In the genomic region with DNA sequence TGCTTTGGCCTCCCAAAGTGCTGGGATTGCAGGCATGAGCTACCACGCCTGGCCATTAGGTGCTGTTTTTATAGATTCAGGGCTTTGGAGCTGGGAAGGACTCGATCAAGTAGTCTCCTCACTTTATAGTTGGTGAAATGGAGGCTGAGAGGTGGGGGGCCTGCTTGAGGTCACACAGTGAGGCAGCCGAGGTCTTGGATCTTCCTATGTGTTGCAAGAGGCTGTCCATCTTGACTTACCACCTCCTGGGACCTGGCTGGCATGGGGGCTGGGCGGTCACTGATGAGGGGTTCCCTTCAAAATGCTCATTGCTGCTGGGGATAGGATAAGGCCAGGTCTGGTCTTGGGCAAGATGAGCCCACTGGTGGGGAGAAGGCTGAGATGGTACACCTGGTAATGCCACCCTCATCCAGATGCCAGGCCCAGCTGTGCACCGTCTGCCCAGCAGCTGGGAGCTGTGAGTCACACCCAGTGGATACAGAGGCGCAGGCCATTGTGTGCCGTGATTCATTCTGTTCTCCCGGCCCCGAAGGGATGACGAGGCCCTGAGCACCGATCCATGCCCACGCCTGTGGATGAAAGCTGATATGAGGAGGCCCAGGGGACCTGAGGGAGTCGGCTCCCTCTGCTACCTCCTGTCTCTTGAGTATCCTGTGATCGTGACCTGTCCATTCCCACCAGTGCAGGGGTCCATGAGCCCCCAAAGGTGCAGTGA, we compare ENCODE assay signal across 8 cellular contexts. TPM values are rescaled to one million over a fixed set of nuclear protein-coding genes. Genes with fewer than 3 reads are reported as not detected.
DNase-seq lines count a peak whose midpoint lies in the region; ATAC-seq lines count a peak whose summit lies in the region.

No MANE protein-coding gene starts in this region.

- H3K27me3 Mint-ChIP-seq in immature natural killer cell (ENCODE audit: low read depth in 3 of 3): peaks cover 0 to 4% (median 0%) of the 10 kb centered on the region in 3 donors

- peak; percentile 36 for ATAC-seq in Right ventricle myocardium superior (ENCODE audit: poor library complexity)

- H3K27ac Mint-ChIP-seq in immature natural killer cell: no peak overlapping the region

- DNase-seq in DMS53 treated with DMSO at 0.1 percent for 48 hours (lab: John Stamatoyannopoulos, UW; ENCODE audit: unreplicated experiment): peak; percentile 89
- DNase-seq in SW480 (ENCODE audit: low spot score): peak; percentile 93
- peak; percentile 71 for DNase-seq in Right ventricle myocardium superior
- DNase-seq in renal cortical epithelial cell (ENCODE audit: low read depth): peak; percentile 91
- DNase-seq in immature natural killer cell: no peak
- no peak for DNase-seq in stimulated activated CD8-positive, alpha-beta memory T cell treated with anti-CD3 and anti-CD28 coated beads, Interleukin-4, amount 100 ng/mL, for 48 hours
- no peak for DNase-seq in NCI-H1930 (lab: John Stamatoyannopoulos, UW)
- DNase-seq in activated CD4-positive, alpha-beta T cell treated with anti-CD3 and anti-CD28 coated beads for 48 hours: no peak

- intact Hi-C loops in Right ventricle myocardium superior (cut with DNase I): no loop called here

- no peaks in the 10 kb centered on the region for H3K36me3 Mint-ChIP-seq in immature natural killer cell

- H3K9me3 Mint-ChIP-seq in immature natural killer cell: no peaks in the 10 kb centered on the region

- no peaks in the 10 kb centered on the region for H3K4me1 Mint-ChIP-seq in immature natural killer cell

- no peak overlapping the region for H3K4me3 Mint-ChIP-seq in immature natural killer cell

RNA-seq across cellular contexts. Expression of a gene that starts 10.5 kb away (rescaled TPM):
- total RNA-seq in Right ventricle myocardium superior (50.8 TPM), renal cortical epithelial cell (86.0 and 225 TPM in 2 replicates)
- polyA plus RNA-seq in immature natural killer cell: 1 to 10 TPM; 1.2 to 3.2 (median 1.4) TPM

RNA-seq across cellular contexts. Expression of a gene that starts 47.9 kb away (rescaled TPM):
- total RNA-seq in Right ventricle myocardium superior (1,133 TPM), renal cortical epithelial cell (1,285 and 3,835 TPM in 2 replicates)
- 1,000 to 10,000 TPM; 3,321 to 6,011 (median 3,509) TPM for polyA plus RNA-seq in immature natural killer cell

Comparison
In these comparisons a context has a peak if more than half of its experiments do, and no peak if none do; other contexts are left out.
1. DNase-seq: peak in DMS53 treated with DMSO at 0.1 percent for 48 hours (single experiment), SW480 (single experiment), Right ventricle myocardium superior (single experiment) and renal cortical epithelial cell (single experiment); none in immature natural killer cell (0 of 3), stimulated activated CD8-positive, alpha-beta memory T cell treated with anti-CD3 and anti-CD28 coated beads, Interleukin-4, amount 100 ng/mL, for 48 hours (single experiment), NCI-H1930 (0 of 2) and activated CD4-positive, alpha-beta T cell treated with anti-CD3 and anti-CD28 coated beads for 48 hours (single experiment).